ENCODE assay signal across 9 cellular contexts in the genomic region with DNA sequence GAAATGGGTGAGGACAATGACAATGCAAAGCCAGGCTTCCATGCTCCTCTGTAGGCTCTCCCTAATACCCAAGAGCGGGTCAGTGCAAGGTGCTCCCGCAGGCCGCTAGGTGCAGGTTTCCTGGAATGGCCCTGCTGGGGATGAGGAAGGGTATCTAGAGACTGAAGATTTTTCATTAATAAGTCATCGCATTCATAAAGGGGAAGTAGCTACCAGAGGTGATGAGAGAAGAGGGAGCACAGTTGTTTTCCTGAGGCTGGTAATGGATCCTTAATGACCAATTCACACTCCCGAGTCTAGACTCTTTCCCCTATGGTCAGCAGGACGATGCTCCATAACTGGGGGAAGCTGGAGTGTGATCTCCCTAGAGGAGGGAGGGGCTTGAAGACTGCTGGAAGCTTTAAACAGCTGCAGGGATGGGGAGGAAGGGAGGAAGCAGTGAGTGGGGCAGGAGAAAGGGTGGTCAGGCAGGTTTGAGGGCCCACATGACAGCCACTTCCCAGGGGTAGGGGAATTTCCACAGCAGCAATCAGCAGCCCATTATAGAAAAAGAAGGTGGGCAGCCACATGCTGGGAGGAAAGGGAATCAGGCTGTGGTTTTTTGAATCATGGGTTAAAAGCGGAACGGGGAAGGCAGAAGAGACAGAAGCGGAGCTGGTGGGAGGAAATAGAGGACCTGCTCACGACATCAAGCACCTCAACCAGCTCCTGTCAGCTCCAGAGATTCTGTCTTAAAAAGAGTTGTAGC. TPM values are rescaled to one million over a fixed set of nuclear protein-coding genes. Genes with fewer than 3 reads are reported as not detected.
DNase-seq lines count a peak whose midpoint lies in the region; ATAC-seq and TF ChIP-seq lines count a peak whose summit lies in the region.
"Had no signal": no experiment of that assay in that cellular context is flagged by ENCODE, and none has a peak within 500 bp of the region (broad histone marks: within the 10 kb centered on the region; RNA-seq: fewer than 3 reads in every experiment).

No MANE protein-coding gene starts in this region.

- TF ChIP-seq CTCF in activated B cell treated with CpG ODN at 0.5 μM for 24 hours (IDR thresholded peaks at IDR 0.05) (no peak), neutrophil (IDR thresholded peaks at IDR 0.05) (no peak), ascending aorta (IDR thresholded peaks at IDR 0.05) (no peak), psoas muscle (IDR thresholded peaks at IDR 0.05) (no peak)

- no peaks in the 10 kb centered on the region for H3K9me3 Mint-ChIP-seq in activated B cell treated with CpG ODN at 0.5 μM for 24 hours

- H3K9me3 ChIP-seq in neutrophil (no peaks in the 10 kb centered on the region), ascending aorta (no peaks in the 10 kb centered on the region), psoas muscle (no peaks in the 10 kb centered on the region)

- CTCF ChIA-PET in activated B cell treated with CpG ODN at 0.5 μM for 24 hours (lab: Charles Lee), result interaction anchor here (1.0 to 1.6 kb wide), 2 partner anchors 26 to 32 kb away, joined by 5 to 6 read pairs; no protein-coding TSS in a partner anchor

- peak overlapping the region; percentile 89 for H3K27ac ChIP-seq in neutrophil
- H3K27ac ChIP-seq in ascending aorta, result no peak overlapping the region
- no peak overlapping the region for H3K27ac ChIP-seq in psoas muscle

- H3K27me3 Mint-ChIP-seq in activated B cell treated with CpG ODN at 0.5 μM for 24 hours, result no peaks in the 10 kb centered on the region

- H3K4me3 ChIP-seq in neutrophil (ENCODE audit: low read depth in 1 of 2, low read length in 1 of 2), result peak overlapping the region; percentile 49 to 56
- H3K4me3 ChIP-seq in ascending aorta, result no peak overlapping the region
- H3K4me3 ChIP-seq in psoas muscle, result no peak overlapping the region

- H3K4me1 ChIP-seq in neutrophil (ENCODE audit: control insufficient read depth in 1 of 2, insufficient read depth in 1 of 2, low read depth in 1 of 2, low read length in 1 of 2) (peaks cover 22 to 23% of the 10 kb centered on the region in 2 experiments), ascending aorta (no peaks in the 10 kb centered on the region), psoas muscle (no peaks in the 10 kb centered on the region)

- ATAC-seq in GM18498 (IDR thresholded peaks at IDR 0.05; ENCODE audit: unreplicated experiment) (peak; percentile 62), HG02885 (IDR thresholded peaks at IDR 0.05; ENCODE audit: poor library complexity, unreplicated experiment) (peak; percentile 62), activated B cell treated with CpG ODN at 0.5 μM for 24 hours (ENCODE audit: low read depth) (peak; percentile 62), psoas muscle (no peak), GM19455 (IDR thresholded peaks at IDR 0.05; ENCODE audit: unreplicated experiment) (no peak)

- intact Hi-C loops in activated B cell treated with CpG ODN at 0.5 μM for 24 hours (cut with micrococcal nuclease), result loop anchor here (2.0 kb wide), 1 partner anchor 26 kb away; no protein-coding TSS in a partner anchor
- intact Hi-C loops in ascending aorta (cut with DNase I), result no loop called here
- intact Hi-C loops in psoas muscle (cut with DNase I), result no loop called here

- H3K36me3 Mint-ChIP-seq in activated B cell treated with CpG ODN at 0.5 μM for 24 hours (ENCODE audit: low read depth), result no peaks in the 10 kb centered on the region

- H3K27ac Mint-ChIP-seq in activated B cell treated with CpG ODN at 0.5 μM for 24 hours, result peak overlapping the region; percentile 77

- peak overlapping the region; percentile 79 for H3K4me3 Mint-ChIP-seq in activated B cell treated with CpG ODN at 0.5 μM for 24 hours

- H3K36me3 ChIP-seq in neutrophil (no peaks in the 10 kb centered on the region), ascending aorta (no peaks in the 10 kb centered on the region), psoas muscle (ENCODE audit: insufficient read depth in 1 of 2, low read depth in 1 of 2) (no peaks in the 10 kb centered on the region)

- H3K4me1 Mint-ChIP-seq in activated B cell treated with CpG ODN at 0.5 μM for 24 hours, result peaks cover 19% of the 10 kb centered on the region

- H3K27me3 ChIP-seq in neutrophil, result no peaks in the 10 kb centered on the region
- no peaks in the 10 kb centered on the region for H3K27me3 ChIP-seq in ascending aorta
- H3K27me3 ChIP-seq in psoas muscle (ENCODE audit: insufficient read depth in 3 of 3, low read length in 2 of 3), result peaks cover 0 to 48% (median 0%) of the 10 kb centered on the region in 3 donors

- WGBS in psoas muscle, 3 donors, result 59 to 67% (median 66%) methylated on average over 10 of the region's 10 CpGs

- POLR2A ChIA-PET in activated B cell treated with CpG ODN at 0.5 μM for 24 hours (lab: Charles Lee), result interaction anchor here (1.4 kb wide), 1 partner anchor 10 kb away, joined by 12 read pairs; the partner anchor contains the start of gene ATP6AP2

- DNase-seq in activated B cell treated with CpG ODN at 0.5 μM for 24 hours (peak; percentile 15), ascending aorta (ENCODE audit: low spot score in 2 of 2) (no peak), psoas muscle (no peak), SHP77 (lab: John Stamatoyannopoulos, UW) (no peak)

RNA-seq across cellular contexts. Expression of gene ATP6AP2, which starts 10.2 kb away (rescaled TPM):
- total RNA-seq in activated B cell treated with CpG ODN at 0.5 μM for 24 hours (48.6 and 53.8 TPM in 2 replicates), ascending aorta (61.9 TPM), psoas muscle (10 to 100 TPM; 22.6 to 25.8 (median 24.4) TPM)
- polyA plus RNA-seq in psoas muscle, result 10 to 100 TPM; 17.5 to 29.2 (median 27.5) TPM

RNA-seq across cellular contexts. Expression of gene MPC1L, which starts 52.7 kb away (rescaled TPM):
- total RNA-seq in activated B cell treated with CpG ODN at 0.5 μM for 24 hours (not detected in 2 replicates), ascending aorta (not detected), psoas muscle (not detected)
- not detected for polyA plus RNA-seq in psoas muscle
- total RNA-seq: epithelial cell of proximal tubule had no signal

Comparison
In these comparisons a context has a peak if more than half of its experiments do, and no peak if none do; other contexts are left out.
1. ATAC-seq: peak in GM18498 (single experiment), HG02885 (single experiment) and activated B cell treated with CpG ODN at 0.5 μM for 24 hours (single experiment); none in psoas muscle (0 of 4) and GM19455 (single experiment).
2. H3K4me3 ChIP-seq: peak in neutrophil (2 of 2); none in ascending aorta (0 of 2) and psoas muscle (single experiment).